In genomic region chr4:19034089-19034488, GRCh38 we compare ENCODE assay signal across 19 cellular contexts.
"Had no signal": no experiment of that assay in that cellular context is flagged by ENCODE, and none has a peak within 500 bp of the region (broad histone marks: within the 10 kb centered on the region; RNA-seq: fewer than 3 reads in every experiment).

No MANE protein-coding gene starts in this region.

- H3K4me1 ChIP-seq: psoas muscle, right atrium auricular region, sigmoid colon, stomach, transverse colon had no signal

- H3K27me3 Mint-ChIP-seq: effector memory CD8-positive, alpha-beta T cell; naive B cell had no signal

- H3K4me3 Mint-ChIP-seq: effector memory CD8-positive, alpha-beta T cell; naive B cell; nephron progenitor cell had no signal

- DNase-seq: central memory CD4-positive, alpha-beta T cell; effector memory CD8-positive, alpha-beta T cell; left colon; mammary epithelial cell; naive B cell; nephron progenitor cell; psoas muscle; sigmoid colon; stimulated activated CD4-positive, alpha-beta T cell treated with anti-CD3 and anti-CD28 coated beads, Interleukin-12 subunit alpha, Interleukin-12 subunit beta, amount 100 ng/mL, for 4 hours; stimulated activated naive CD4-positive, alpha-beta T cell; stomach; substantia nigra; transverse colon had no signal

- H3K27me3 ChIP-seq: esophagus muscularis mucosa, gastroesophageal sphincter, right atrium auricular region, sigmoid colon, stomach, transverse colon had no signal

- H3K9me3 ChIP-seq: esophagus muscularis mucosa, psoas muscle, right atrium auricular region, sigmoid colon, stomach, thoracic aorta, transverse colon had no signal

- H3K4me1 Mint-ChIP-seq: naive B cell had no signal

- H3K27ac Mint-ChIP-seq: effector memory CD8-positive, alpha-beta T cell; naive B cell; nephron progenitor cell had no signal

- ATAC-seq: effector memory CD8-positive, alpha-beta T cell; gastroesophageal sphincter; left colon; psoas muscle had no signal

- H3K36me3 Mint-ChIP-seq: naive B cell had no signal

- H3K4me3 ChIP-seq: esophagus muscularis mucosa, gastroesophageal sphincter, psoas muscle, right atrium auricular region, sigmoid colon, skin epidermis, stomach, thoracic aorta, transverse colon had no signal

- H3K27ac ChIP-seq: epithelial cell of prostate, esophagus muscularis mucosa, gastroesophageal sphincter, psoas muscle, right atrium auricular region, sigmoid colon, skin epidermis, stomach, thoracic aorta, transverse colon had no signal

- H3K36me3 ChIP-seq: esophagus muscularis mucosa, gastroesophageal sphincter, right atrium auricular region, sigmoid colon, stomach, thoracic aorta, transverse colon had no signal
